In genomic region chr6:44373787-44374186, GRCh38 we compare ENCODE assay signal across 36 cellular contexts. TPM values are rescaled to one million over a fixed set of nuclear protein-coding genes. Genes with fewer than 3 reads are reported as not detected.
"Had no signal": no experiment of that assay in that cellular context is flagged by ENCODE, and none has a peak within 500 bp of the region (broad histone marks: within the 10 kb centered on the region; RNA-seq: fewer than 3 reads in every experiment).

No MANE protein-coding gene starts in this region.

- H3K4me1 Mint-ChIP-seq: activated naive CD4-positive, alpha-beta T cell treated with anti-CD3 and anti-CD28 coated beads, Interleukin-2, amount 10 ng/mL, durations not matched to agents 7 days and 5 days; central memory CD8-positive, alpha-beta T cell; immature natural killer cell; memory B cell; stimulated activated effector memory CD8-positive, alpha-beta T cell treated with anti-CD3 and anti-CD28 coated beads, Interleukin-12 subunit alpha, Interleukin-12 subunit beta, amount 100 ng/mL, for 72 hours; T-helper 17 cell had no signal

- H3K36me3 ChIP-seq: breast epithelium, heart left ventricle, ovary, right lobe of liver, WERI-Rb-1 had no signal

- H3K4me3 Mint-ChIP-seq: activated naive CD4-positive, alpha-beta T cell treated with anti-CD3 and anti-CD28 coated beads, Interleukin-2, amount 10 ng/mL, durations not matched to agents 7 days and 5 days; activated naive CD8-positive, alpha-beta T cell treated with anti-CD3 and anti-CD28 coated beads, Interleukin-2, amount 10 ng/mL, durations not matched to agents 7 days and 5 days; activated T-helper 1 cell treated with anti-CD3 and anti-CD28 coated beads, Interleukin-12 subunit alpha, Interleukin-12 subunit beta, Interleukin-2, Interleukin-4 antibody, amounts not matched to agents 30 ng/mL and 10 ng/mL and 1 ng/mL, durations not matched to agents 14 hours and 24 hours and 36 hours; central memory CD8-positive, alpha-beta T cell; dendritic cell treated with granulocyte-macrophage colony-stimulating factor and Interleukin-4, amounts not matched to agents 40 ng/mL and 50 ng/mL, for 4 days; immature natural killer cell; memory B cell; naive thymus-derived CD4-positive, alpha-beta T cell; stimulated activated effector memory CD8-positive, alpha-beta T cell treated with anti-CD3 and anti-CD28 coated beads, Interleukin-12 subunit alpha, Interleukin-12 subunit beta, amount 100 ng/mL, for 72 hours; stimulated activated naive CD8-positive, alpha-beta T cell treated with anti-CD3 and anti-CD28 coated beads, Interleukin-15, Interleukin-2, amounts not matched to agents 100 ng/mL and 50 ng/mL, for 24 hours; T-helper 17 cell; type B pancreatic cell had no signal

- DNase-seq: activated CD4-positive, alpha-beta T cell treated with anti-CD3 and anti-CD28 coated beads for 48 hours; activated CD4-positive, alpha-beta T cell treated with anti-CD3 and anti-CD28 coated beads, Interleukin-2, amount 50 U/mL, for 48 hours; activated CD8-positive, alpha-beta memory T cell treated with anti-CD3 and anti-CD28 coated beads for 24 hours; activated gamma-delta T cell; activated naive CD4-positive, alpha-beta T cell treated with anti-CD3 and anti-CD28 coated beads, Interleukin-2, amount 10 ng/mL, durations not matched to agents 7 days and 5 days; activated naive CD8-positive, alpha-beta T cell treated with anti-CD3 and anti-CD28 coated beads, Interleukin-2, amount 10 ng/mL, durations not matched to agents 7 days and 5 days; activated T-cell treated with anti-CD3 and anti-CD28 coated beads, Interleukin-2, amount 50 U/mL, for 1 hour; amniotic stem cell; effector CD4-positive, alpha-beta T cell; heart left ventricle; hypothalamus; immature natural killer cell; midbrain; naive thymus-derived CD4-positive, alpha-beta T cell; ovary; right lobe of liver; stimulated activated CD4-positive, alpha-beta T cell treated with anti-CD3 and anti-CD28 coated beads, Interleukin-12 subunit alpha, Interleukin-12 subunit beta, amount 100 ng/mL, for 4 hours; stimulated activated CD4-positive, alpha-beta T cell treated with anti-CD3 and anti-CD28 coated beads, Interleukin-4, amount 100 ng/mL, for 1 hour; substantia nigra; T-helper 17 cell; T1000; WERI-Rb-1 had no signal

- ATAC-seq: activated CD4-positive, CD25-positive, alpha-beta regulatory T cell treated with anti-CD3 and anti-CD28 coated beads, Interleukin-2, amount 50 U/mL, for 24 hours; heart left ventricle; naive thymus-derived CD4-positive, alpha-beta T cell; right lobe of liver; stimulated activated effector memory CD8-positive, alpha-beta T cell treated with anti-CD3 and anti-CD28 coated beads, Interleukin-12 subunit alpha, Interleukin-12 subunit beta, amount 100 ng/mL, for 72 hours; T-helper 17 cell had no signal

- H3K9me3 Mint-ChIP-seq: activated naive CD4-positive, alpha-beta T cell treated with anti-CD3 and anti-CD28 coated beads, Interleukin-2, amount 10 ng/mL, durations not matched to agents 7 days and 5 days; activated naive CD8-positive, alpha-beta T cell treated with anti-CD3 and anti-CD28 coated beads, Interleukin-2, amount 10 ng/mL, durations not matched to agents 7 days and 5 days; activated T-helper 1 cell treated with anti-CD3 and anti-CD28 coated beads, Interleukin-12 subunit alpha, Interleukin-12 subunit beta, Interleukin-2, Interleukin-4 antibody, amounts not matched to agents 30 ng/mL and 10 ng/mL and 1 ng/mL, durations not matched to agents 14 hours and 24 hours and 36 hours; central memory CD8-positive, alpha-beta T cell; dendritic cell treated with granulocyte-macrophage colony-stimulating factor and Interleukin-4, amounts not matched to agents 40 ng/mL and 50 ng/mL, for 4 days; immature natural killer cell; memory B cell; naive thymus-derived CD4-positive, alpha-beta T cell; stimulated activated effector memory CD8-positive, alpha-beta T cell treated with anti-CD3 and anti-CD28 coated beads, Interleukin-12 subunit alpha, Interleukin-12 subunit beta, amount 100 ng/mL, for 72 hours; stimulated activated naive CD8-positive, alpha-beta T cell treated with anti-CD3 and anti-CD28 coated beads, Interleukin-15, Interleukin-2, amounts not matched to agents 100 ng/mL and 50 ng/mL, for 24 hours; type B pancreatic cell had no signal

- H3K27ac ChIP-seq: breast epithelium, heart left ventricle, ovary, right lobe of liver, skin epidermis, WERI-Rb-1 had no signal

- H3K27ac Mint-ChIP-seq: activated naive CD4-positive, alpha-beta T cell treated with anti-CD3 and anti-CD28 coated beads, Interleukin-2, amount 10 ng/mL, durations not matched to agents 7 days and 5 days; activated naive CD8-positive, alpha-beta T cell treated with anti-CD3 and anti-CD28 coated beads, Interleukin-2, amount 10 ng/mL, durations not matched to agents 7 days and 5 days; activated T-helper 1 cell treated with anti-CD3 and anti-CD28 coated beads, Interleukin-12 subunit alpha, Interleukin-12 subunit beta, Interleukin-2, Interleukin-4 antibody, amounts not matched to agents 30 ng/mL and 10 ng/mL and 1 ng/mL, durations not matched to agents 14 hours and 24 hours and 36 hours; immature natural killer cell; memory B cell; naive thymus-derived CD4-positive, alpha-beta T cell; progenitor cell of endocrine pancreas; stimulated activated effector memory CD8-positive, alpha-beta T cell treated with anti-CD3 and anti-CD28 coated beads, Interleukin-12 subunit alpha, Interleukin-12 subunit beta, amount 100 ng/mL, for 72 hours; stimulated activated naive CD8-positive, alpha-beta T cell treated with anti-CD3 and anti-CD28 coated beads, Interleukin-15, Interleukin-2, amounts not matched to agents 100 ng/mL and 50 ng/mL, for 24 hours; T-helper 17 cell; type B pancreatic cell had no signal

- H3K9me3 ChIP-seq: breast epithelium, ovary, right lobe of liver had no signal

- H3K4me3 ChIP-seq: breast epithelium, heart left ventricle, ovary, right lobe of liver, skin epidermis had no signal

- H3K27me3 Mint-ChIP-seq: dendritic cell treated with granulocyte-macrophage colony-stimulating factor and Interleukin-4, amounts not matched to agents 40 ng/mL and 50 ng/mL, for 4 days; progenitor cell of endocrine pancreas had no signal

- H3K27me3 ChIP-seq: breast epithelium, ovary, right lobe of liver had no signal

- H3K4me1 ChIP-seq: breast epithelium, heart left ventricle had no signal

RNA-seq across cellular contexts. Expression of gene SPATS1, which starts 31.3 kb away (rescaled TPM):
- total RNA-seq: activated naive CD8-positive, alpha-beta T cell treated with anti-CD3 and anti-CD28 coated beads, Interleukin-2, amount 10 ng/mL, durations not matched to agents 7 days and 5 days; activated T-helper 1 cell treated with anti-CD3 and anti-CD28 coated beads, Interleukin-12 subunit alpha, Interleukin-12 subunit beta, Interleukin-2, Interleukin-4 antibody, amounts not matched to agents 30 ng/mL and 10 ng/mL and 1 ng/mL, durations not matched to agents 14 hours and 24 hours and 36 hours; breast epithelium; epithelial cell of proximal tubule; heart left ventricle; kidney epithelial cell; naive thymus-derived CD4-positive, alpha-beta T cell; progenitor cell of endocrine pancreas; renal cortical epithelial cell; right lobe of liver; T-helper 17 cell had no signal
